Comparison of ENCODE assay signal across 9 cellular contexts in genomic region chr9:95830768-95831167, GRCh38.
"Had no signal": no experiment of that assay in that cellular context is flagged by ENCODE, and none has a peak within 500 bp of the region (broad histone marks: within the 10 kb centered on the region; RNA-seq: fewer than 3 reads in every experiment).

No MANE protein-coding gene starts in this region.

- H3K4me3 ChIP-seq: GM23248, HAP-1, K562 had no signal

- H3K9me3 Mint-ChIP-seq: HFFc6 had no signal

- H3K27ac Mint-ChIP-seq: HFFc6 had no signal

- H3K9me3 ChIP-seq: HAP-1 had no signal

- FAIRE-seq: HTR-8/SVneo, K562 had no signal

- H3K27ac ChIP-seq: GM23248 had no signal

- DNase-seq: GM23248, GOT3, H7, HFFc6, IMR-90 had no signal

- H3K4me3 Mint-ChIP-seq: HFFc6 had no signal

- H3K4me1 ChIP-seq: HAP-1 had no signal

- H3K9ac ChIP-seq: GM23248 had no signal

- H3K36me3 ChIP-seq: HAP-1 had no signal

- ATAC-seq: HCT116, K562 had no signal
